In genomic region chr19:7635670-7636069, GRCh38 we compare ENCODE assay signal across 18 cellular contexts. TPM values are rescaled to one million over a fixed set of nuclear protein-coding genes. Genes with fewer than 3 reads are reported as not detected.
A peak's percentile ranks its signal among the peaks of the same experiment; 100 is the strongest.
DNase-seq lines count a peak whose midpoint lies in the region; ATAC-seq and TF ChIP-seq lines count a peak whose summit lies in the region.
"Had no signal": no experiment of that assay in that cellular context is flagged by ENCODE, and none has a peak within 500 bp of the region (broad histone marks: within the 10 kb centered on the region; RNA-seq: fewer than 3 reads in every experiment).

No MANE protein-coding gene starts in this region.

- H3K4me3 ChIP-seq in CD8-positive, alpha-beta T cell (ENCODE audit: low read depth, low read length), result no peak overlapping the region

- ATAC-seq in CD8-positive, alpha-beta T cell, result no peak
- no peak for ATAC-seq in activated naive CD8-positive, alpha-beta T cell treated with anti-CD3 and anti-CD28 coated beads, Interleukin-2, amount 10 ng/mL, durations not matched to agents 7 days and 5 days (ENCODE audit: low read depth)
- no peak for ATAC-seq in natural killer cell
- ATAC-seq in GM18505 (IDR thresholded peaks at IDR 0.05; ENCODE audit: unreplicated experiment), result no peak

- H3K9me3 Mint-ChIP-seq in activated CD4-positive, alpha-beta memory T cell treated with anti-CD3 and anti-CD28 coated beads, Interleukin-2, amount 10 ng/mL, durations not matched to agents 7 days and 5 days, result peaks cover 6% of the 10 kb centered on the region
- H3K9me3 Mint-ChIP-seq in activated CD4-positive, alpha-beta memory T cell treated with anti-CD3 and anti-CD28 coated beads for 36 hours, result peaks cover 4% of the 10 kb centered on the region
- H3K9me3 Mint-ChIP-seq in CD8-positive, alpha-beta T cell, result no peaks in the 10 kb centered on the region
- no peaks in the 10 kb centered on the region for H3K9me3 Mint-ChIP-seq in activated naive CD8-positive, alpha-beta T cell treated with anti-CD3 and anti-CD28 coated beads, Interleukin-2, amount 10 ng/mL, durations not matched to agents 7 days and 5 days
- H3K9me3 Mint-ChIP-seq in natural killer cell, result peaks cover 0 to 2% of the 10 kb centered on the region in 2 donors

- H3K27ac Mint-ChIP-seq in activated CD4-positive, alpha-beta memory T cell treated with anti-CD3 and anti-CD28 coated beads, Interleukin-2, amount 10 ng/mL, durations not matched to agents 7 days and 5 days, result no peak overlapping the region
- H3K27ac Mint-ChIP-seq in activated CD4-positive, alpha-beta memory T cell treated with anti-CD3 and anti-CD28 coated beads for 36 hours, result no peak overlapping the region
- H3K27ac Mint-ChIP-seq in CD8-positive, alpha-beta T cell, result peak overlapping the region; percentile 61
- H3K27ac Mint-ChIP-seq in activated naive CD8-positive, alpha-beta T cell treated with anti-CD3 and anti-CD28 coated beads, Interleukin-2, amount 10 ng/mL, durations not matched to agents 7 days and 5 days, result peak overlapping the region; percentile 8
- peak overlapping the region; percentile 84 to 94 for H3K27ac Mint-ChIP-seq in natural killer cell

- H3K4me1 Mint-ChIP-seq in activated CD4-positive, alpha-beta memory T cell treated with anti-CD3 and anti-CD28 coated beads, Interleukin-2, amount 10 ng/mL, durations not matched to agents 7 days and 5 days, result peaks cover 44% of the 10 kb centered on the region
- peaks cover 31% of the 10 kb centered on the region for H3K4me1 Mint-ChIP-seq in activated CD4-positive, alpha-beta memory T cell treated with anti-CD3 and anti-CD28 coated beads for 36 hours (ENCODE audit: low read depth)
- peaks cover 45% of the 10 kb centered on the region for H3K4me1 Mint-ChIP-seq in CD8-positive, alpha-beta T cell (ENCODE audit: low read depth)
- H3K4me1 Mint-ChIP-seq in activated naive CD8-positive, alpha-beta T cell treated with anti-CD3 and anti-CD28 coated beads, Interleukin-2, amount 10 ng/mL, durations not matched to agents 7 days and 5 days, result peaks cover 22% of the 10 kb centered on the region
- peaks cover 17 to 63% of the 10 kb centered on the region in 2 donors for H3K4me1 Mint-ChIP-seq in natural killer cell

- peak overlapping the region; percentile 20 for H3K4me3 Mint-ChIP-seq in activated CD4-positive, alpha-beta memory T cell treated with anti-CD3 and anti-CD28 coated beads, Interleukin-2, amount 10 ng/mL, durations not matched to agents 7 days and 5 days
- H3K4me3 Mint-ChIP-seq in activated CD4-positive, alpha-beta memory T cell treated with anti-CD3 and anti-CD28 coated beads for 36 hours, result no peak overlapping the region
- H3K4me3 Mint-ChIP-seq in CD8-positive, alpha-beta T cell, result peak overlapping the region; percentile 85
- H3K4me3 Mint-ChIP-seq in activated naive CD8-positive, alpha-beta T cell treated with anti-CD3 and anti-CD28 coated beads, Interleukin-2, amount 10 ng/mL, durations not matched to agents 7 days and 5 days, result peak overlapping the region; percentile 67
- peak overlapping the region; percentile 88 for H3K4me3 Mint-ChIP-seq in natural killer cell

- H3K4me1 ChIP-seq in CD8-positive, alpha-beta T cell (ENCODE audit: insufficient read depth, low read length), result peaks cover 27% of the 10 kb centered on the region

- H3K36me3 Mint-ChIP-seq in activated CD4-positive, alpha-beta memory T cell treated with anti-CD3 and anti-CD28 coated beads, Interleukin-2, amount 10 ng/mL, durations not matched to agents 7 days and 5 days (ENCODE audit: low read depth), result peaks cover 27% of the 10 kb centered on the region
- peaks cover 7% of the 10 kb centered on the region for H3K36me3 Mint-ChIP-seq in activated CD4-positive, alpha-beta memory T cell treated with anti-CD3 and anti-CD28 coated beads for 36 hours
- peaks cover 27% of the 10 kb centered on the region for H3K36me3 Mint-ChIP-seq in CD8-positive, alpha-beta T cell
- peaks cover 12% of the 10 kb centered on the region for H3K36me3 Mint-ChIP-seq in activated naive CD8-positive, alpha-beta T cell treated with anti-CD3 and anti-CD28 coated beads, Interleukin-2, amount 10 ng/mL, durations not matched to agents 7 days and 5 days
- H3K36me3 Mint-ChIP-seq in natural killer cell, result no peaks in the 10 kb centered on the region

- no peak for TF ChIP-seq CTCF in CD8-positive, alpha-beta T cell (IDR thresholded peaks at IDR 0.05)
- TF ChIP-seq CTCF in natural killer cell (IDR thresholded peaks at IDR 0.05), result no peak

- no peak overlapping the region for H3K27ac ChIP-seq in CD8-positive, alpha-beta T cell (ENCODE audit: low read depth, low read length)
- H3K27ac ChIP-seq: vagina, VCaP had no signal

- H3K27me3 ChIP-seq in CD8-positive, alpha-beta T cell (ENCODE audit: insufficient read depth, low read length), result no peaks in the 10 kb centered on the region

- CTCF ChIA-PET in activated CD4-positive, alpha-beta memory T cell treated with anti-CD3 and anti-CD28 coated beads, Interleukin-2, amount 10 ng/mL, durations not matched to agents 7 days and 5 days (lab: Charles Lee), result interaction anchor here (0.9 kb wide), 1 partner anchor 16 kb away, joined by 3 read pairs; no protein-coding TSS in a partner anchor
- CTCF ChIA-PET in activated CD4-positive, alpha-beta memory T cell treated with anti-CD3 and anti-CD28 coated beads for 36 hours (lab: Charles Lee), result interaction anchor here (1.7 kb wide), 2 partner anchors 45 to 67 kb away, joined by 5 read pairs; partner anchors contain the start of gene TRAPPC5
- CTCF ChIA-PET in CD8-positive, alpha-beta T cell (lab: Charles Lee), result interaction anchor here (1.1 to 2.2 kb wide), 3 partner anchors 16 to 68 kb away, joined by 6 to 7 read pairs (median 7); partner anchors contain the start of gene TRAPPC5

- no peaks in the 10 kb centered on the region for H3K27me3 Mint-ChIP-seq in activated CD4-positive, alpha-beta memory T cell treated with anti-CD3 and anti-CD28 coated beads, Interleukin-2, amount 10 ng/mL, durations not matched to agents 7 days and 5 days
- H3K27me3 Mint-ChIP-seq in activated CD4-positive, alpha-beta memory T cell treated with anti-CD3 and anti-CD28 coated beads for 36 hours, result no peaks in the 10 kb centered on the region
- no peaks in the 10 kb centered on the region for H3K27me3 Mint-ChIP-seq in CD8-positive, alpha-beta T cell (ENCODE audit: low read depth)
- no peaks in the 10 kb centered on the region for H3K27me3 Mint-ChIP-seq in activated naive CD8-positive, alpha-beta T cell treated with anti-CD3 and anti-CD28 coated beads, Interleukin-2, amount 10 ng/mL, durations not matched to agents 7 days and 5 days
- H3K27me3 Mint-ChIP-seq in natural killer cell (ENCODE audit: low read depth in 2 of 2), result no peaks in the 10 kb centered on the region

- H3K9me3 ChIP-seq in CD8-positive, alpha-beta T cell (ENCODE audit: low read length), result no peaks in the 10 kb centered on the region
- H3K9me3 ChIP-seq: vagina had no signal

- POLR2A ChIA-PET in activated CD4-positive, alpha-beta memory T cell treated with anti-CD3 and anti-CD28 coated beads, Interleukin-2, amount 10 ng/mL, durations not matched to agents 7 days and 5 days (lab: Charles Lee), result interaction anchor here (1.1 to 1.5 kb wide), 2 partner anchors 11 to 12 kb away, joined by 3 to 4 read pairs; no protein-coding TSS in a partner anchor
- POLR2A ChIA-PET in activated CD4-positive, alpha-beta memory T cell treated with anti-CD3 and anti-CD28 coated beads for 36 hours (lab: Charles Lee), result no interaction called here
- POLR2A ChIA-PET in CD8-positive, alpha-beta T cell (lab: Charles Lee), result no interaction called here
- POLR2A ChIA-PET in activated naive CD8-positive, alpha-beta T cell treated with anti-CD3 and anti-CD28 coated beads, Interleukin-2, amount 10 ng/mL, durations not matched to agents 7 days and 5 days (lab: Charles Lee), result interaction anchor here (0.6 to 1.2 kb wide), 2 partner anchors 16 to 40 kb away, joined by 3 to 4 read pairs; no protein-coding TSS in a partner anchor

- H3K36me3 ChIP-seq in CD8-positive, alpha-beta T cell (ENCODE audit: insufficient read depth, low read length), result no peaks in the 10 kb centered on the region
- H3K36me3 ChIP-seq: vagina had no signal

- intact Hi-C loops in activated CD4-positive, alpha-beta memory T cell treated with anti-CD3 and anti-CD28 coated beads for 36 hours (cut with micrococcal nuclease), result loop anchor here (5.0 kb wide), 2 partner anchors 47 to 287 kb away; partner anchors contain the start of genes SNAPC2 and TRAPPC5
- intact Hi-C loops in CD8-positive, alpha-beta T cell (cut with DNase I, micrococcal nuclease), result loop anchor here (2.0 to 10.0 kb wide), 7 partner anchors 17 to 777 kb away; partner anchors contain the start of genes PNPLA6 (in 2 of the 2), TRAPPC5 (in 2 of the 2), MARCHF2 (in 1 of the 2) and TIMM44 (in 1 of the 2)
- intact Hi-C loops in natural killer cell (cut with micrococcal nuclease), result loop anchor here (10.0 kb wide), 1 partner anchor 49 kb away; the partner anchor contains the start of gene TRAPPC5

- DNase-seq in activated CD4-positive, alpha-beta memory T cell treated with anti-CD3 and anti-CD28 coated beads, Interleukin-2, amount 10 ng/mL, durations not matched to agents 7 days and 5 days, result no peak
- DNase-seq in activated CD4-positive, alpha-beta memory T cell treated with anti-CD3 and anti-CD28 coated beads for 36 hours, result no peak
- no peak for DNase-seq in CD8-positive, alpha-beta T cell
- no peak for DNase-seq in activated naive CD8-positive, alpha-beta T cell treated with anti-CD3 and anti-CD28 coated beads, Interleukin-2, amount 10 ng/mL, durations not matched to agents 7 days and 5 days
- no peak for DNase-seq in natural killer cell
- DNase-seq in putamen (ENCODE audit: low spot score), result no peak
- no peak for DNase-seq in iPS-NIHi11 (ENCODE audit: low spot score)
- DNase-seq: Calu3; foreskin fibroblast; NCI-H1048; NCI-H2107; stimulated activated CD4-positive, alpha-beta T cell treated with anti-CD3 and anti-CD28 coated beads, Interleukin-15, amount 100 ng/mL, for 24 hours had no signal

- TF ChIP-seq POLR2A in GM18505 (IDR thresholded peaks at IDR 0.05; ENCODE audit: borderline replicate concordance, extremely low read depth, insufficient read depth, insufficient read length), result no peak

RNA-seq across cellular contexts. Expression of gene STXBP2, which starts 1.2 kb away (rescaled TPM):
- 100 to 1,000 TPM; 169 to 171 TPM for total RNA-seq in activated CD4-positive, alpha-beta memory T cell treated with anti-CD3 and anti-CD28 coated beads, Interleukin-2, amount 10 ng/mL, durations not matched to agents 7 days and 5 days
- total RNA-seq in activated CD4-positive, alpha-beta memory T cell treated with anti-CD3 and anti-CD28 coated beads for 36 hours, result 100 to 1,000 TPM; 109 to 111 TPM
- total RNA-seq in CD8-positive, alpha-beta T cell, result 100 to 1,000 TPM; 260 to 270 TPM
- 100 to 1,000 TPM; 170 to 189 TPM for total RNA-seq in activated naive CD8-positive, alpha-beta T cell treated with anti-CD3 and anti-CD28 coated beads, Interleukin-2, amount 10 ng/mL, durations not matched to agents 7 days and 5 days
- total RNA-seq in natural killer cell, result 100 to 1,000 TPM; 366 to 409 (median 384) TPM

RNA-seq across cellular contexts. Expression of gene PCP2, which starts 2.2 kb away (rescaled TPM):
- 1 to 10 TPM; 1.9 to 2.1 TPM for total RNA-seq in activated CD4-positive, alpha-beta memory T cell treated with anti-CD3 and anti-CD28 coated beads, Interleukin-2, amount 10 ng/mL, durations not matched to agents 7 days and 5 days
- under 1 TPM; 0.41 to 0.62 TPM for total RNA-seq in activated CD4-positive, alpha-beta memory T cell treated with anti-CD3 and anti-CD28 coated beads for 36 hours
- 1 to 10 TPM; 1.1 to 1.7 TPM for total RNA-seq in CD8-positive, alpha-beta T cell
- 1 to 10 TPM; 2.6 to 4.8 TPM for total RNA-seq in activated naive CD8-positive, alpha-beta T cell treated with anti-CD3 and anti-CD28 coated beads, Interleukin-2, amount 10 ng/mL, durations not matched to agents 7 days and 5 days
- 1 to 10 TPM; 5.4 to 8.4 (median 7.7) TPM for total RNA-seq in natural killer cell
- total RNA-seq: Calu3, G401, liver, vagina had no signal

RNA-seq across cellular contexts. Expression of gene PET100, which starts 6.1 kb away (rescaled TPM):
- total RNA-seq in activated CD4-positive, alpha-beta memory T cell treated with anti-CD3 and anti-CD28 coated beads, Interleukin-2, amount 10 ng/mL, durations not matched to agents 7 days and 5 days, result 100 to 1,000 TPM; 123 to 136 TPM
- 100 to 1,000 TPM; 106 to 114 TPM for total RNA-seq in activated CD4-positive, alpha-beta memory T cell treated with anti-CD3 and anti-CD28 coated beads for 36 hours
- total RNA-seq in CD8-positive, alpha-beta T cell, result 100 to 1,000 TPM; 186 to 188 TPM
- 100 to 1,000 TPM; 134 to 158 TPM for total RNA-seq in activated naive CD8-positive, alpha-beta T cell treated with anti-CD3 and anti-CD28 coated beads, Interleukin-2, amount 10 ng/mL, durations not matched to agents 7 days and 5 days
- 100 to 1,000 TPM in 2 of 3 donors, 10 to 100 TPM in 1; 92.0 to 139 (median 106) TPM for total RNA-seq in natural killer cell

RNA-seq across cellular contexts. Expression of gene XAB2, which starts 6.3 kb away (rescaled TPM):
- 10 to 100 TPM; 48.5 TPM for total RNA-seq in activated CD4-positive, alpha-beta memory T cell treated with anti-CD3 and anti-CD28 coated beads, Interleukin-2, amount 10 ng/mL, durations not matched to agents 7 days and 5 days
- 10 to 100 TPM; 50.0 to 52.4 TPM for total RNA-seq in activated CD4-positive, alpha-beta memory T cell treated with anti-CD3 and anti-CD28 coated beads for 36 hours
- total RNA-seq in CD8-positive, alpha-beta T cell, result 100 to 1,000 TPM; 127 to 133 TPM
- 10 to 100 TPM; 53.5 to 58.1 TPM for total RNA-seq in activated naive CD8-positive, alpha-beta T cell treated with anti-CD3 and anti-CD28 coated beads, Interleukin-2, amount 10 ng/mL, durations not matched to agents 7 days and 5 days
- 10 to 100 TPM; 60.2 to 70.8 (median 67.7) TPM for total RNA-seq in natural killer cell

RNA-seq across cellular contexts. Expression of gene RETN, which starts 33.2 kb away (rescaled TPM):
- total RNA-seq in activated CD4-positive, alpha-beta memory T cell treated with anti-CD3 and anti-CD28 coated beads, Interleukin-2, amount 10 ng/mL, durations not matched to agents 7 days and 5 days, result not detected
- not detected for total RNA-seq in activated CD4-positive, alpha-beta memory T cell treated with anti-CD3 and anti-CD28 coated beads for 36 hours
- total RNA-seq in CD8-positive, alpha-beta T cell, result not detected
- 1 to 10 TPM; 4.4 to 4.8 TPM for total RNA-seq in activated naive CD8-positive, alpha-beta T cell treated with anti-CD3 and anti-CD28 coated beads, Interleukin-2, amount 10 ng/mL, durations not matched to agents 7 days and 5 days
- 1 to 10 TPM in 1 of 3 donors, not detected in 2; 3.8 TPM for total RNA-seq in natural killer cell
- total RNA-seq: Calu3, G401, renal cortical epithelial cell, vagina had no signal

Comparison
In these comparisons a context has a peak if more than half of its experiments do, and no peak if none do; other contexts are left out.
1. POLR2A ChIA-PET loops: an anchor here in activated CD4-positive, alpha-beta memory T cell treated with anti-CD3 and anti-CD28 coated beads, Interleukin-2, amount 10 ng/mL, durations not matched to agents 7 days and 5 days (1.1 to 1.5 kb wide) and activated naive CD8-positive, alpha-beta T cell treated with anti-CD3 and anti-CD28 coated beads, Interleukin-2, amount 10 ng/mL, durations not matched to agents 7 days and 5 days (0.6 to 1.2 kb wide); none called in activated CD4-positive, alpha-beta memory T cell treated with anti-CD3 and anti-CD28 coated beads for 36 hours and CD8-positive, alpha-beta T cell.
2. H3K27ac Mint-ChIP-seq: peak in CD8-positive, alpha-beta T cell (single experiment), activated naive CD8-positive, alpha-beta T cell treated with anti-CD3 and anti-CD28 coated beads, Interleukin-2, amount 10 ng/mL, durations not matched to agents 7 days and 5 days (single experiment) and natural killer cell (2 of 2); none in activated CD4-positive, alpha-beta memory T cell treated with anti-CD3 and anti-CD28 coated beads, Interleukin-2, amount 10 ng/mL, durations not matched to agents 7 days and 5 days (single experiment) and activated CD4-positive, alpha-beta memory T cell treated with anti-CD3 and anti-CD28 coated beads for 36 hours (single experiment).